21 cellular contexts compared by ENCODE assay signal in the genomic region with DNA sequence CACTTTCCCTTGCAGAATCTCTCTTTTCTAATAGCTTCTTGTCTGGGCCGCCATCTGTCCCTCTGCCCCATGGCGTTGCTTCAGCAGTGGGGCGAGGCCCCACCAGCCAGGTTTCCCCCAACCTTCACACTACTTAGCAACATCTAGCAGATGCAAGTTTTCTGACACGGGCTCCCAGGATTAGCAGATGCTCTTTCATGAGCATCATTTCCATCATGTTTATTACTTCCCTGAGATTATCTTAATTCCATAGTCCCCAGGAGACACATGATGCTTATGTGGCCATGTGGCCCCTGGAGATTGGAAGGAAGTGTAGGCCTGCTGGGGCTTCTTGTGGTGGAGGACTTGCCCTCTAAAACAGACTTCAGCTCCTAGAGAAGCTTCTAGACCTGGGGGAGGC. TPM values are rescaled to one million over a fixed set of nuclear protein-coding genes. Genes with fewer than 3 reads are reported as not detected.
"Had no signal": no experiment of that assay in that cellular context is flagged by ENCODE, and none has a peak within 500 bp of the region (broad histone marks: within the 10 kb centered on the region; RNA-seq: fewer than 3 reads in every experiment).

No MANE protein-coding gene starts in this region.

- DNase-seq: Kasumi-1, MM.1S, NCI-H1105, NCI-H1417, NCI-H1436 treated with DMSO at 0.1 percent for 48 hours, NCI-H1694, NCI-H187 treated with DMSO at 0.1 percent for 48 hours, NCI-H2029 treated with DMSO at 0.1 percent for 48 hours, NCI-H2171 treated with DMSO at 0.1 percent for 48 hours, NCI-H526, RPMI8226, SHP77, SK-N-SH, SW 1271 had no signal

- H3K4me3 Mint-ChIP-seq: IgD-negative memory B cell had no signal

- H3K36me3 Mint-ChIP-seq: IgD-negative memory B cell had no signal

- H3K9me3 ChIP-seq: SK-N-SH had no signal

- H3K4me3 ChIP-seq: K562 had no signal

- H3K27ac ChIP-seq: HL-60, KMS-11 had no signal

- ATAC-seq: K562 had no signal

RNA-seq across cellular contexts. Expression of gene CUX2, which starts 11.6 kb away (rescaled TPM):
- total RNA-seq: K562, M059J, NCI-H460, SK-MEL-5 had no signal
- polyA plus RNA-seq: IgD-negative memory B cell, K562 had no signal
